Comparison of ENCODE assay signal across 8 cellular contexts in the genomic region with DNA sequence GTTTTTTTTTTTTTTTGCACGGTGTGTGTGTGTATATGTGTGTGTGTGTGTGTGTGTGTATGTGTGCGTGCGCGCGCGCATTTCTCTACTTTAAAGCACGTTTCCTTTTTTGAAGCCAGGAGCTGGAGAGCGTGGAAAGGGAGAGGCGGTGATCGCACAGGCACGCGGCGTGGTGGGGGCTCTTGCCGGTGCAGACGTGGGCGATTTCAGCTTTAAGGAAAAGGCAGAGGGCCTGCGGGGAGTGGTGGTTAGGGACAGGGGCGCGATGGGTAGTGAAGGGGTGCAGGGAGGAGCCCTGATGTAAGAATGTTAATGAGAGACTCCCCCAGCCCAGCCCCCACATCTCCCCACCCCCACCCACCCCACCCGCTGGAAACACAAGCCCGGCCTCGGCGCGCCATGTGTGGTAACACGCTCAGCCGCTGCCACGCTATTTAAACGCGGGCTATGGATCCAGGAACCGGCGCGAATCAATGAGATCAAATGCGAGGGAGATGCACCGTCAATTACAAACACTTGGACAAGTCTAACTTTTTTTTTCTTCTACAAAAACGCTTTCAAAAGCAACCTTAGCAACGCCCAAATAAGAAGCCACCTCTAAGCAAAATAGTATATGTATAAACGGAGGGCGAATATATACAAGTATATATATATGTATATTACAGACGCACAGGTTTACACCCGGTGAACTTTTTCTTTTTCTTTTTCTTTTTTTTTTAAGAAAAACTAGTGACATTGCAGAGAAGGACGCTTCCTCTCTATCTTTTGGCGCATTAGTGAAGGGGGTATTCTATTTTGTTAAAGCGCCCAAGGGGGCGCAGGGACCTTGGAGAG. TPM values are rescaled to one million over a fixed set of nuclear protein-coding genes. Genes with fewer than 3 reads are reported as not detected.
DNase-seq lines count a peak whose midpoint lies in the region; ATAC-seq and TF ChIP-seq lines count a peak whose summit lies in the region.

A gene with protein sequence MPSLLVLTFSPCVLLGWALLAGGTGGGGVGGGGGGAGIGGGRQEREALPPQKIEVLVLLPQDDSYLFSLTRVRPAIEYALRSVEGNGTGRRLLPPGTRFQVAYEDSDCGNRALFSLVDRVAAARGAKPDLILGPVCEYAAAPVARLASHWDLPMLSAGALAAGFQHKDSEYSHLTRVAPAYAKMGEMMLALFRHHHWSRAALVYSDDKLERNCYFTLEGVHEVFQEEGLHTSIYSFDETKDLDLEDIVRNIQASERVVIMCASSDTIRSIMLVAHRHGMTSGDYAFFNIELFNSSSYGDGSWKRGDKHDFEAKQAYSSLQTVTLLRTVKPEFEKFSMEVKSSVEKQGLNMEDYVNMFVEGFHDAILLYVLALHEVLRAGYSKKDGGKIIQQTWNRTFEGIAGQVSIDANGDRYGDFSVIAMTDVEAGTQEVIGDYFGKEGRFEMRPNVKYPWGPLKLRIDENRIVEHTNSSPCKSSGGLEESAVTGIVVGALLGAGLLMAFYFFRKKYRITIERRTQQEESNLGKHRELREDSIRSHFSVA (plus strand): TSS at position 463 of the 834 bp plus-strand sequence. CDS start 456 bp downstream, outside the sequence.

- H3K4me3 ChIP-seq in duodenal mucosa (ENCODE audit: low read depth in 1 of 2, low read length in 2 of 2), result peak within 1 kb of the TSS; percentile 73 to 80

- H3K9me3 Mint-ChIP-seq in memory B cell (no peaks in the 10 kb centered on the region), type B pancreatic cell (no peaks in the 10 kb centered on the region)

- H3K27ac Mint-ChIP-seq in memory B cell (no peak within 1 kb of the TSS), type B pancreatic cell (peak within 1 kb of the TSS; percentile 83)

- ATAC-seq in memory B cell (ENCODE audit: low read depth), result no peak
- no peak for ATAC-seq in HG03521 (IDR thresholded peaks at IDR 0.05; ENCODE audit: unreplicated experiment)
- no peak for ATAC-seq in GM19467 (IDR thresholded peaks at IDR 0.05; ENCODE audit: unreplicated experiment)
- no peak for ATAC-seq in GM21447 (IDR thresholded peaks at IDR 0.05; ENCODE audit: unreplicated experiment)

- H3K4me3 Mint-ChIP-seq in memory B cell, result peak within 1 kb of the TSS; percentile 72
- peak within 1 kb of the TSS; percentile 93 for H3K4me3 Mint-ChIP-seq in type B pancreatic cell

- H3K27ac ChIP-seq in duodenal mucosa (ENCODE audit: low read depth, low read length), result peak within 1 kb of the TSS; percentile 20

- H3K4me1 Mint-ChIP-seq in memory B cell (peaks cover 15% of the 10 kb centered on the region), type B pancreatic cell (ENCODE audit: unreplicated experiment) (peaks cover 19% of the 10 kb centered on the region)

- H3K36me3 Mint-ChIP-seq in memory B cell (peaks cover 1% of the 10 kb centered on the region), type B pancreatic cell (peaks cover 5% of the 10 kb centered on the region)

- no peak within 1 kb of the TSS for H3K9ac ChIP-seq in duodenal mucosa (ENCODE audit: low read depth in 1 of 2, low read length in 2 of 2)

- DNase-seq in EH (ENCODE audit: low read depth) (peak; percentile 66), NCI-H748 treated with DMSO at 0.1 percent for 48 hours (lab: John Stamatoyannopoulos, UW) (peak; percentile 41), memory B cell (ENCODE audit: low spot score in 2 of 2) (no peak), type B pancreatic cell (ENCODE audit: extremely low spot score, unreplicated experiment) (peak; percentile 76)

- peaks cover 19% of the 10 kb centered on the region for H3K27me3 Mint-ChIP-seq in memory B cell
- H3K27me3 Mint-ChIP-seq in type B pancreatic cell, result peaks cover 62% of the 10 kb centered on the region

- H3K4me1 ChIP-seq in duodenal mucosa (ENCODE audit: control insufficient read depth in 1 of 2, insufficient read depth in 2 of 2, low read length in 2 of 2), result peaks cover 0 to 10% of the 10 kb centered on the region in 2 donors

- no peaks in the 10 kb centered on the region for H3K36me3 ChIP-seq in duodenal mucosa (ENCODE audit: control insufficient read depth in 1 of 2, insufficient read depth in 2 of 2, low read length in 2 of 2)

- no peaks in the 10 kb centered on the region for H3K9me3 ChIP-seq in duodenal mucosa (ENCODE audit: control insufficient read depth in 1 of 2, low read length in 2 of 2)

- TF ChIP-seq CTCF in type B pancreatic cell (conservative IDR thresholded peaks at IDR 0.05), result no peak

- H3K27me3 ChIP-seq in duodenal mucosa (ENCODE audit: control insufficient read depth in 1 of 2, insufficient read depth in 2 of 2, low read length in 2 of 2), result peaks cover 29 to 36% of the 10 kb centered on the region in 2 donors

RNA-seq across cellular contexts. Expression of the gene that starts here (rescaled TPM):
- total RNA-seq in type B pancreatic cell (ENCODE audit: low replicate concordance), result 13.7 and 116 TPM in 2 replicates

Comparison
In these comparisons a context has a peak if more than half of its experiments do, and no peak if none do; other contexts are left out.
1. DNase-seq: peak in EH (single experiment), NCI-H748 treated with DMSO at 0.1 percent for 48 hours (single experiment) and type B pancreatic cell (single experiment); none in memory B cell (0 of 2).